ENCODE assay signal across 12 cellular contexts in the genomic region with DNA sequence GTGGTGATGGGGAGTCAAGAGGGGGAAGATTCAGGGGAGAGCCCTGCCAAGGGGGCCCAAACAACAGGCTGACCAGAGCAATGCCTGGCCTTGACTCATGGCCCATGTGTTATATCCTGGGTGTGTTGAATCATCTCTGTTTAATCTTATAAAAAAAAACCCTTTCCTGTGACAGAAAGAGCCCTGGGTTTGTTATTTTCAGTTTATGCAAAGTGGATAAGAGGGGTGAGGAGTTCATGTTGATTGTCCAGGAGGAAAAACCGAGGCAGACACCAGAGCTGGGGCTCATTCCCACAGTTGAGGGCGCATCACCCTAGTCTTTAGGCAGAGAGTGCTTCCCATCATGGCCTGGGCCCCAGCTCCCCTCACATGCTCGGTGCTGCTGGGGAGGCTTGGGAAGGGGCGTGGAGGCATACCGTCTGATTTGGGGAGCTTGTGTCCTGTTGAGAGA. TPM values are rescaled to one million over a fixed set of nuclear protein-coding genes. Genes with fewer than 3 reads are reported as not detected.
DNase-seq lines count a peak whose midpoint lies in the region; ATAC-seq and TF ChIP-seq lines count a peak whose summit lies in the region.
"Had no signal": no experiment of that assay in that cellular context is flagged by ENCODE, and none has a peak within 500 bp of the region (broad histone marks: within the 10 kb centered on the region; RNA-seq: fewer than 3 reads in every experiment).

No MANE protein-coding gene starts in this region.

- no peak for DNase-seq in activated naive CD4-positive, alpha-beta T cell treated with anti-CD3 and anti-CD28 coated beads, Interleukin-2, amount 50 U/mL, for 72 hours (ENCODE audit: low spot score in 2 of 2)
- no peak for DNase-seq in activated naive CD4-positive, alpha-beta T cell treated with anti-CD3 and anti-CD28 coated beads, Interleukin-2, amount 50 U/mL, for 16 hours
- DNase-seq in RKO (ENCODE audit: low spot score) (peak; percentile 35), epithelial cell of esophagus (ENCODE audit: low read depth) (peak; percentile 68), NCI-H82 treated with DMSO at 0.1 percent for 48 hours (lab: John Stamatoyannopoulos, UW; ENCODE audit: unreplicated experiment) (no peak)
- DNase-seq: CD4-positive, alpha-beta memory T cell; kidney glomerular epithelial cell; posterior cingulate gyrus had no signal

- peak overlapping the region; percentile 77 for H3K27ac ChIP-seq in temporal lobe (ENCODE audit: low read depth, low read length)

- peak; percentile 29 to 80 for ATAC-seq in activated naive CD4-positive, alpha-beta T cell treated with anti-CD3 and anti-CD28 coated beads, Interleukin-2, amount 50 U/mL, for 72 hours
- no peak for ATAC-seq in HG02973 (IDR thresholded peaks at IDR 0.05; ENCODE audit: unreplicated experiment)
- ATAC-seq in GM21737 (IDR thresholded peaks at IDR 0.05; ENCODE audit: unreplicated experiment): no peak

- no peak overlapping the region for H3K4me3 ChIP-seq in epithelial cell of esophagus (ENCODE audit: low read length)

- H3K9me3 Mint-ChIP-seq in activated naive CD4-positive, alpha-beta T cell treated with anti-CD3 and anti-CD28 coated beads, Interleukin-2, amount 50 U/mL, for 72 hours: no peaks in the 10 kb centered on the region
- H3K9me3 Mint-ChIP-seq: CD4-positive, alpha-beta memory T cell had no signal

- TF ChIP-seq CTCF in epithelial cell of esophagus (IDR thresholded peaks at IDR 0.05; ENCODE audit: insufficient read depth, low read depth, low read length, missing control alignments): no peak

- no peaks in the 10 kb centered on the region for H3K36me3 Mint-ChIP-seq in activated naive CD4-positive, alpha-beta T cell treated with anti-CD3 and anti-CD28 coated beads, Interleukin-2, amount 50 U/mL, for 72 hours
- H3K36me3 Mint-ChIP-seq: CD4-positive, alpha-beta memory T cell had no signal

- H3K27ac Mint-ChIP-seq in activated naive CD4-positive, alpha-beta T cell treated with anti-CD3 and anti-CD28 coated beads, Interleukin-2, amount 50 U/mL, for 72 hours: peak overlapping the region; percentile 47 to 75
- H3K27ac Mint-ChIP-seq: CD4-positive, alpha-beta memory T cell had no signal

RNA-seq across cellular contexts. Expression of gene IL37, which starts 30.9 kb away (rescaled TPM):
- total RNA-seq in activated naive CD4-positive, alpha-beta T cell treated with anti-CD3 and anti-CD28 coated beads, Interleukin-2, amount 50 U/mL, for 72 hours: under 1 TPM in 1 of 2 donors, not detected in 1; 0.32 TPM
- not detected for total RNA-seq in temporal lobe
- total RNA-seq: CD4-positive, alpha-beta memory T cell; SK-MEL-5 had no signal

RNA-seq across cellular contexts. Expression of gene IL1B, which starts 43.5 kb away (rescaled TPM):
- total RNA-seq in activated naive CD4-positive, alpha-beta T cell treated with anti-CD3 and anti-CD28 coated beads, Interleukin-2, amount 50 U/mL, for 72 hours: under 1 TPM in 1 of 2 donors, not detected in 1; 0.25 TPM
- 0.49 TPM for total RNA-seq in temporal lobe

Comparison
In these comparisons a context has a peak if more than half of its experiments do, and no peak if none do; other contexts are left out.
1. ATAC-seq: peak in activated naive CD4-positive, alpha-beta T cell treated with anti-CD3 and anti-CD28 coated beads, Interleukin-2, amount 50 U/mL, for 72 hours (2 of 2); none in HG02973 (single experiment) and GM21737 (single experiment).
2. DNase-seq: peak in RKO (single experiment) and epithelial cell of esophagus (single experiment); none in activated naive CD4-positive, alpha-beta T cell treated with anti-CD3 and anti-CD28 coated beads, Interleukin-2, amount 50 U/mL, for 72 hours (0 of 2), activated naive CD4-positive, alpha-beta T cell treated with anti-CD3 and anti-CD28 coated beads, Interleukin-2, amount 50 U/mL, for 16 hours (single experiment) and NCI-H82 treated with DMSO at 0.1 percent for 48 hours (single experiment).